12 cellular contexts compared by ENCODE assay signal in the genomic region with DNA sequence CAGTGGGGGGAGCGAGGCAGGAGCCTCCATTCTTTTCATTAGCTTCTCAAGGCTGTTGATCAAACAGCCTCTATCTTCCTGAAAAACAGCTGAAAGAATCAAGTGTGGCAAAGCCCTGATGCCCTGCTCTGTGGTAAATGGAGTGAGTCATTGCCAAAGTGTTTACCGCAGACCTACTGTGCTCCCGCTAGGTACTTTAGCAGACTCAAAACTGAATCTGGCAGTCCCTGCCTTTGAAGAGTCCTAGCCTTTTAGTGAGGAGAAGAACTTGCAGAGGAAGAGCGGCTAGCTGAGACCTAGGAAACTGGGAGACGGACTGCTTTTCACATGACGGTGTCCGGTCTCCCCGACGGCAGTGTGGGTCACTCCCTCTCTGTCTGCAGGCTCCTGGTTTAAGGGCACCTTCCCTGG. TPM values are rescaled to one million over a fixed set of nuclear protein-coding genes. Genes with fewer than 3 reads are reported as not detected.
DNase-seq lines count a peak whose midpoint lies in the region; ATAC-seq and TF ChIP-seq lines count a peak whose summit lies in the region.
"Had no signal": no experiment of that assay in that cellular context is flagged by ENCODE, and none has a peak within 500 bp of the region (broad histone marks: within the 10 kb centered on the region; RNA-seq: fewer than 3 reads in every experiment).

No MANE protein-coding gene starts in this region.

- no peaks in the 10 kb centered on the region for H3K9me3 ChIP-seq in right atrium auricular region
- H3K9me3 ChIP-seq in vagina = no peaks in the 10 kb centered on the region
- H3K9me3 ChIP-seq in thyroid gland = no peaks in the 10 kb centered on the region

- H3K27me3 Mint-ChIP-seq in T-helper 2 cell treated with Interferon-gamma antibody and Interleukin-4, amounts not matched to agents 5 μg/mL and 100 μg/mL, for 36 hours (ENCODE audit: low read depth) = peaks cover 2% of the 10 kb centered on the region
- H3K27me3 Mint-ChIP-seq in memory B cell = no peaks in the 10 kb centered on the region

- DNase-seq in right atrium auricular region (ENCODE audit: low spot score) (peak; percentile 52), left cardiac atrium (no peak), memory B cell (ENCODE audit: low spot score in 2 of 2) (no peak), vagina (ENCODE audit: extremely low spot score in 2 of 2) (peak in 1 of 2 donors; percentile 81), NCI-H510A treated with DMSO at 0.1 percent for 48 hours (lab: John Stamatoyannopoulos, UW) (no peak), thyroid gland (no peak)
- DNase-seq in T-helper 2 cell treated with Interferon-gamma antibody and Interleukin-4, amounts not matched to agents 5 μg/mL and 100 μg/mL, for 36 hours (ENCODE audit: low spot score) = no peak
- DNase-seq: DMS153, NCI-H1436 treated with DMSO at 0.1 percent for 48 hours, SHP77 had no signal

- TF ChIP-seq POLR2A in vagina (IDR thresholded peaks at IDR 0.05) = no peak
- no peak for TF ChIP-seq POLR2A in thyroid gland (IDR thresholded peaks at IDR 0.05)

- H3K27ac Mint-ChIP-seq in T-helper 2 cell treated with Interferon-gamma antibody and Interleukin-4, amounts not matched to agents 5 μg/mL and 100 μg/mL, for 36 hours = no peak overlapping the region
- H3K27ac Mint-ChIP-seq in memory B cell = peak overlapping the region; percentile 95

- H3K4me3 ChIP-seq in right atrium auricular region (no peak overlapping the region), vagina (peak overlapping the region; percentile 70 to 75), thyroid gland (replicated peaks in 1 of 3) (no peak overlapping the region)
- H3K4me3 ChIP-seq: lung had no signal

- H3K4me1 Mint-ChIP-seq in T-helper 2 cell treated with Interferon-gamma antibody and Interleukin-4, amounts not matched to agents 5 μg/mL and 100 μg/mL, for 36 hours (ENCODE audit: low read depth) = peaks cover 15% of the 10 kb centered on the region
- peaks cover 33% of the 10 kb centered on the region for H3K4me1 Mint-ChIP-seq in memory B cell

- H3K36me3 ChIP-seq in right atrium auricular region (no peaks in the 10 kb centered on the region), vagina (no peaks in the 10 kb centered on the region), thyroid gland (no peaks in the 10 kb centered on the region)

- no peaks in the 10 kb centered on the region for H3K36me3 Mint-ChIP-seq in T-helper 2 cell treated with Interferon-gamma antibody and Interleukin-4, amounts not matched to agents 5 μg/mL and 100 μg/mL, for 36 hours (ENCODE audit: low read depth)
- peaks cover 2% of the 10 kb centered on the region for H3K36me3 Mint-ChIP-seq in memory B cell

- intact Hi-C loops in left cardiac atrium (cut with DNase I) = no loop called here
- intact Hi-C loops in vagina (cut with DNase I) = loop anchor here (5.0 to 10.0 kb wide), 2 partner anchors 40 to 112 kb away; no protein-coding TSS in a partner anchor
- intact Hi-C loops in thyroid gland (cut with DNase I) = no loop called here

- H3K27me3 ChIP-seq in right atrium auricular region = no peaks in the 10 kb centered on the region
- H3K27me3 ChIP-seq in vagina = no peaks in the 10 kb centered on the region
- H3K27me3 ChIP-seq in thyroid gland = peaks cover 3% of the 10 kb centered on the region

- peak overlapping the region; percentile 13 for H3K4me3 Mint-ChIP-seq in T-helper 2 cell treated with Interferon-gamma antibody and Interleukin-4, amounts not matched to agents 5 μg/mL and 100 μg/mL, for 36 hours
- peak overlapping the region; percentile 96 for H3K4me3 Mint-ChIP-seq in memory B cell

- WGBS in thyroid gland, 2 donors = 87 to 93% methylated on average over 9 of the region's 9 CpGs

- peaks cover 0 to 31% of the 10 kb centered on the region in 2 donors for H3K4me1 ChIP-seq in right atrium auricular region
- peaks cover 54% of the 10 kb centered on the region for H3K4me1 ChIP-seq in vagina
- H3K4me1 ChIP-seq in thyroid gland = peaks cover 10 to 22% of the 10 kb centered on the region in 2 donors

- ATAC-seq in left cardiac atrium = no peak
- no peak for ATAC-seq in memory B cell (ENCODE audit: low read depth)
- no peak for ATAC-seq in GM21360 (IDR thresholded peaks at IDR 0.05; ENCODE audit: unreplicated experiment)

- H3K9me3 Mint-ChIP-seq in T-helper 2 cell treated with Interferon-gamma antibody and Interleukin-4, amounts not matched to agents 5 μg/mL and 100 μg/mL, for 36 hours = no peaks in the 10 kb centered on the region
- no peaks in the 10 kb centered on the region for H3K9me3 Mint-ChIP-seq in memory B cell

- no peak for TF ChIP-seq CTCF in right atrium auricular region (IDR thresholded peaks at IDR 0.05)
- TF ChIP-seq CTCF in vagina (IDR thresholded peaks at IDR 0.05) = no peak
- no peak for TF ChIP-seq CTCF in thyroid gland (IDR thresholded peaks at IDR 0.05)

- no peak overlapping the region for H3K27ac ChIP-seq in right atrium auricular region
- peak overlapping the region; percentile 90 for H3K27ac ChIP-seq in vagina
- H3K27ac ChIP-seq in thyroid gland = no peak overlapping the region

RNA-seq across cellular contexts. Expression of a gene that starts 3.3 kb away (rescaled TPM):
- total RNA-seq in right atrium auricular region (1 to 10 TPM; 1.2 to 4.7 TPM), left cardiac atrium (1 to 10 TPM; 2.0 to 4.8 TPM), vagina (14.2 TPM), thyroid gland (1 to 10 TPM in 3 of 4 donors, under 1 TPM in 1; 0.67 to 1.6 (median 1.1) TPM)

Comparison
In these comparisons a context has a peak if more than half of its experiments do, and no peak if none do; other contexts are left out.
1. H3K4me3 ChIP-seq: peak in vagina (2 of 2); none in right atrium auricular region (0 of 2) and thyroid gland (0 of 3).